ENCODE assay signal across 8 cellular contexts in the genomic region with DNA sequence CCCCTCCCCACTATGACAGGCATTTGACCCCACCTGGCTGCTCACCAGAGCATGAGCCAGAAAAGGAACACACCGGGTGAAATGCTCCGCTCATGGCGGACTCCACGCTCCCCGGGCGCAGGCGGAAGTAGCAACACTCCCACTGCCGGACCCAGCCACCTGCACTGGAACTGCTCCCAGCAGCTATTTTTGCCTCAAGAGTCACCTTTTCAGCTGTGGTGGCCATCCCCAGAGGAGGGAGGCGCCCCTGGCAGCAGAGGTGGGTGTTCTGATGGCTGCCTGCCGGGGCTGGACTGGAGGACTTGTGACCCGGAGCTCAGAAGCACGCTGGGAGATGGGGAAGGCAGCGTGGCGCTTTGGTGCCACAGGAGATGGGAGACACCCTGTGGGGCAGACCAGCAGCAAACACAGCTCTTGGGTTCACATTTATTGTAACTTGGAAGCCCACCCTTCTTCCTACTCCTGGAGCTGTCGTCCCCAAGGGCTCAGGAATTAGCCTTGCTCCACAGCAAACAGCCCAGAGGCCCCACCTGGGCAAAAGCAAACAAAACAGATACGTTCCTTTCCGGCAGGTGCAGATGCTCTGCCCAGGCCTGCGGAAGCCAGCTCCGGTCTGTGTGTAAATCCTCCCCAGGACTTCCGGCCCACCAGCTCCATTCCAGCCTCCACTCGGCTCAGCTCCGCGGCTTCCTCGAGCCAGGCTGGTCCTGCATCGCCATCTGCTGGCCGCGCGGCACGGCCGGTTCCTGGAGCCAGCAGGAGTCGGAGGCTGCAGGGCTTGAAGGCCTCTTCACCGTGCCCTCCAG. TPM values are rescaled to one million over a fixed set of nuclear protein-coding genes. Genes with fewer than 3 reads are reported as not detected.
A peak's percentile ranks its signal among the peaks of the same experiment; 100 is the strongest.
DNase-seq lines count a peak whose midpoint lies in the region; ATAC-seq and TF ChIP-seq lines count a peak whose summit lies in the region.

No MANE protein-coding gene starts in this region.

- intact Hi-C loops in activated CD4-positive, alpha-beta T cell treated with anti-CD3 and anti-CD28 coated beads, Interleukin-2, amount 10 ng/mL, durations not matched to agents 24 days and 14 days (cut with micrococcal nuclease) = loop anchor here (1.0 to 10.0 kb wide), 2 partner anchors 36 to 1756 kb away; a partner anchor contains a TSS
- intact Hi-C loops in left lung (cut with DNase I) = loop anchor here in 1 of 2 donors (5.0 kb wide), 1 partner anchor 37 kb away; no protein-coding TSS in a partner anchor

- H3K4me3 Mint-ChIP-seq in activated CD4-positive, alpha-beta T cell treated with anti-CD3 and anti-CD28 coated beads, Interleukin-2, amount 10 ng/mL, durations not matched to agents 24 days and 14 days = peak overlapping the region; percentile 97

- H3K9me3 Mint-ChIP-seq in activated CD4-positive, alpha-beta T cell treated with anti-CD3 and anti-CD28 coated beads, Interleukin-2, amount 10 ng/mL, durations not matched to agents 24 days and 14 days = no peaks in the 10 kb centered on the region

- H3K4me1 ChIP-seq in left lung = peaks cover 36 to 85% of the 10 kb centered on the region in 2 donors

- H3K27me3 ChIP-seq in left lung = no peaks in the 10 kb centered on the region

- DNase-seq in Daoy (ENCODE audit: low read depth) (peak; percentile 92), NCI-H524 treated with DMSO at 0.1 percent for 48 hours (lab: John Stamatoyannopoulos, UW) (peak; percentile 27), left lung (peak; percentile 92 to 99)
- peak; percentile 97 for DNase-seq in activated CD4-positive, alpha-beta T cell treated with anti-CD3 and anti-CD28 coated beads, Interleukin-2, amount 10 ng/mL, durations not matched to agents 24 days and 14 days
- DNase-seq in stimulated activated CD4-positive, alpha-beta T cell treated with anti-CD3 and anti-CD28 coated beads, Interleukin-1b, Interleukin-23, amount 100 ng/mL, for 48 hours = peak; percentile 92

- peaks cover 0 to 47% of the 10 kb centered on the region in 2 donors for H3K36me3 ChIP-seq in left lung

- TF ChIP-seq CTCF in left lung (IDR thresholded peaks at IDR 0.05) = peak; percentile 92 to 96

- ATAC-seq in HG03354 (IDR thresholded peaks at IDR 0.05; ENCODE audit: poor library complexity, severe bottlenecking, unreplicated experiment) (peak; percentile 30), left lung (peak; percentile 74), GM18858 (IDR thresholded peaks at IDR 0.05; ENCODE audit: unreplicated experiment) (no peak)

- H3K4me1 Mint-ChIP-seq in activated CD4-positive, alpha-beta T cell treated with anti-CD3 and anti-CD28 coated beads, Interleukin-2, amount 10 ng/mL, durations not matched to agents 24 days and 14 days = peaks cover 72% of the 10 kb centered on the region

- H3K27ac ChIP-seq in cingulate gyrus (ENCODE audit: low read depth, low read length) = peak overlapping the region; percentile 81
- H3K27ac ChIP-seq in left lung = peak overlapping the region in 1 of 2 donors; percentile 58

- peaks cover 68% of the 10 kb centered on the region for H3K36me3 Mint-ChIP-seq in activated CD4-positive, alpha-beta T cell treated with anti-CD3 and anti-CD28 coated beads, Interleukin-2, amount 10 ng/mL, durations not matched to agents 24 days and 14 days (ENCODE audit: low read depth)

- H3K27me3 Mint-ChIP-seq in activated CD4-positive, alpha-beta T cell treated with anti-CD3 and anti-CD28 coated beads, Interleukin-2, amount 10 ng/mL, durations not matched to agents 24 days and 14 days = peaks cover 3% of the 10 kb centered on the region

- no peaks in the 10 kb centered on the region for H3K9me3 ChIP-seq in left lung

- H3K27ac Mint-ChIP-seq in activated CD4-positive, alpha-beta T cell treated with anti-CD3 and anti-CD28 coated beads, Interleukin-2, amount 10 ng/mL, durations not matched to agents 24 days and 14 days = peak overlapping the region; percentile 53

- H3K4me3 ChIP-seq in left lung = peak overlapping the region in 1 of 2 donors; percentile 21

RNA-seq across cellular contexts. Expression of a gene that starts 3.7 kb away (rescaled TPM):
- total RNA-seq in Daoy (2014; rRNA removed; shearing (Covaris generic)) = 208 and 302 TPM in 2 replicates
- total RNA-seq in activated CD4-positive, alpha-beta T cell treated with anti-CD3 and anti-CD28 coated beads, Interleukin-2, amount 10 ng/mL, durations not matched to agents 24 days and 14 days = 96.2 and 96.9 TPM in 2 replicates
- total RNA-seq in left lung = 10 to 100 TPM; 63.5 to 88.4 TPM

RNA-seq across cellular contexts. Expression of a gene that starts 8.5 kb away (rescaled TPM):
- 241 and 299 TPM in 2 replicates for total RNA-seq in Daoy (2014; rRNA removed; shearing (Covaris generic))
- total RNA-seq in activated CD4-positive, alpha-beta T cell treated with anti-CD3 and anti-CD28 coated beads, Interleukin-2, amount 10 ng/mL, durations not matched to agents 24 days and 14 days = 392 and 393 TPM in 2 replicates
- total RNA-seq in left lung = 100 to 1,000 TPM; 204 to 308 TPM

RNA-seq across cellular contexts. Expression of a gene that starts 26.8 kb away (rescaled TPM):
- 25.7 and 27.2 TPM in 2 replicates for total RNA-seq in Daoy (2014; rRNA removed; shearing (Covaris generic))
- 53.7 and 54.8 TPM in 2 replicates for total RNA-seq in activated CD4-positive, alpha-beta T cell treated with anti-CD3 and anti-CD28 coated beads, Interleukin-2, amount 10 ng/mL, durations not matched to agents 24 days and 14 days
- 10 to 100 TPM; 16.1 to 27.2 TPM for total RNA-seq in left lung

RNA-seq across cellular contexts. Expression of a gene that starts 41.7 kb away (rescaled TPM):
- total RNA-seq in Daoy (2014; rRNA removed; shearing (Covaris generic)) = not detected in 2 replicates
- 0.05 and 0.07 TPM in 2 replicates for total RNA-seq in activated CD4-positive, alpha-beta T cell treated with anti-CD3 and anti-CD28 coated beads, Interleukin-2, amount 10 ng/mL, durations not matched to agents 24 days and 14 days
- under 1 TPM; 0.03 to 0.10 TPM for total RNA-seq in left lung

Comparison
In these comparisons a context has a peak if more than half of its experiments do, and no peak if none do; other contexts are left out.
1. DNase-seq: peak in every context shown above with its lines; median percentile 97 in activated CD4-positive, alpha-beta T cell treated with anti-CD3 and anti-CD28 coated beads, Interleukin-2, amount 10 ng/mL, durations not matched to agents 24 days and 14 days; 96 in left lung; 92 in Daoy; 92 in stimulated activated CD4-positive, alpha-beta T cell treated with anti-CD3 and anti-CD28 coated beads, Interleukin-1b, Interleukin-23, amount 100 ng/mL, for 48 hours; 27 in NCI-H524 treated with DMSO at 0.1 percent for 48 hours.